Comparison of ENCODE assay signal across 22 cellular contexts in genomic region chr7:132424277-132424676, GRCh38.
"Had no signal": no experiment of that assay in that cellular context is flagged by ENCODE, and none has a peak within 500 bp of the region (broad histone marks: within the 10 kb centered on the region; RNA-seq: fewer than 3 reads in every experiment).

No MANE protein-coding gene starts in this region.

- H3K4me3 Mint-ChIP-seq: natural killer cell; neural crest cell; stimulated activated naive CD8-positive, alpha-beta T cell treated with anti-CD3 and anti-CD28 coated beads, Interleukin-15, Interleukin-2, amounts not matched to agents 100 ng/mL and 50 ng/mL, for 24 hours; type B pancreatic cell had no signal

- H3K4me3 ChIP-seq: coronary artery, esophagus muscularis mucosa, gastroesophageal sphincter, heart left ventricle, hepatocyte, left ventricle myocardium inferior, lower lobe of right lung, prostate gland, skin epidermis, tibial artery had no signal

- H3K9ac ChIP-seq: parathyroid adenoma had no signal

- H3K4me1 ChIP-seq: foreskin keratinocyte, lower lobe of right lung, parathyroid adenoma, prostate gland had no signal

- H3K9me3 ChIP-seq: esophagus muscularis mucosa, gastroesophageal sphincter, left ventricle myocardium inferior, lower lobe of right lung, prostate gland, tibial artery had no signal

- H3K27ac ChIP-seq: foreskin keratinocyte, heart left ventricle, hepatocyte, left ventricle myocardium inferior, lower lobe of right lung, parathyroid adenoma, prostate gland, tibial artery had no signal

- H3K36me3 ChIP-seq: esophagus muscularis mucosa, gastroesophageal sphincter, heart left ventricle, left ventricle myocardium inferior, lower lobe of right lung, prostate gland, tibial artery had no signal

- ATAC-seq: foreskin keratinocyte, gastroesophageal sphincter, lower lobe of right lung, natural killer cell had no signal

- DNase-seq: dermis blood vessel endothelial cell; effector memory CD4-positive, alpha-beta T cell; foreskin keratinocyte; heart left ventricle; left cardiac atrium; left ventricle myocardium inferior; lower lobe of right lung; natural killer cell; stimulated activated CD4-positive, alpha-beta T cell treated with anti-CD3 and anti-CD28 coated beads, Interleukin-15, amount 100 ng/mL, for 24 hours; stimulated activated CD4-positive, alpha-beta T cell treated with anti-CD3 and anti-CD28 coated beads, Interleukin-2, amount 100 ng/mL, for 48 hours; stimulated activated CD8-positive, alpha-beta memory T cell treated with anti-CD3 and anti-CD28 coated beads, Interleukin-4, amount 100 ng/mL, for 48 hours; tibial artery had no signal

- H3K9me3 Mint-ChIP-seq: type B pancreatic cell had no signal

- H3K36me3 Mint-ChIP-seq: type B pancreatic cell had no signal

- H3K27me3 ChIP-seq: esophagus muscularis mucosa, foreskin keratinocyte, gastroesophageal sphincter, heart left ventricle, hepatocyte, tibial artery had no signal

- H3K27ac Mint-ChIP-seq: natural killer cell; stimulated activated naive CD8-positive, alpha-beta T cell treated with anti-CD3 and anti-CD28 coated beads, Interleukin-15, Interleukin-2, amounts not matched to agents 100 ng/mL and 50 ng/mL, for 24 hours; type B pancreatic cell had no signal

- H3K27me3 Mint-ChIP-seq: stimulated activated naive CD8-positive, alpha-beta T cell treated with anti-CD3 and anti-CD28 coated beads, Interleukin-15, Interleukin-2, amounts not matched to agents 100 ng/mL and 50 ng/mL, for 24 hours had no signal
